Comparison of ENCODE assay signal across 1 cellular context in the genomic region with DNA sequence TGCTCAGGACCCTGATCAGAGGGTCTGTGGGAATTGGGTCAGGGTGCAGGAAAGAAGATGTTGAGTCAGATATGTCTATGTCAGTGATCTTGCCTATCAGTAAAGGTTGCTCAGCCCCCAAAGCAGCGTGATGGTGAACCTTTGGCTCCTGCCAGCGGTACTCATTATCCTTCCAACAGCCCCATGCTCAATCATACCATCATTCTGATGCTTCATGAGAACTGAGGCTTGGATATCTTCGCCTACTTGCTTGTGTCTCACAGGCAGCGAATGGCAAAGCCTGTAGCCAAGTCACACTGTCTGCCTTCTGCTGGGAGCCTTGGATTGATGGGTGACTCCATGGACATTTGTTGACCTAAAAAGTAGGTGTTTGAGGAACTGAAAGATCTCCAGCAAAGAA.
TF ChIP-seq lines count a peak whose summit lies in the region.

No MANE protein-coding gene starts in this region.

TF ChIP-seq in IMR-90, 13 proteins besides CTCF, POLR2A, EP300 and RAD21:
- TF ChIP-seq FOS (IDR thresholded peaks at IDR 0.05; ENCODE audit: low read depth, low read length): no peak
- TF ChIP-seq CEBPB (IDR thresholded peaks at IDR 0.05; ENCODE audit: low read depth, low read length): no peak
- no peak for TF ChIP-seq MAFK (IDR thresholded peaks at IDR 0.05; ENCODE audit: low read depth, low read length)
- TF ChIP-seq NFE2L2 (IDR thresholded peaks at IDR 0.05; ENCODE audit: low read depth, low read length): no peak
- no peak for TF ChIP-seq USF2 (IDR thresholded peaks at IDR 0.05; ENCODE audit: low read depth, low read length)
- TF ChIP-seq RFX5 (IDR thresholded peaks at IDR 0.05; ENCODE audit: low read depth, low read length): no peak
- no peak for TF ChIP-seq CHD1 (IDR thresholded peaks at IDR 0.05; ENCODE audit: low read depth, low read length)
- no peak for TF ChIP-seq MAZ (IDR thresholded peaks at IDR 0.05; ENCODE audit: borderline replicate concordance, low read depth, low read length)
- TF ChIP-seq SMC3 (IDR thresholded peaks at IDR 0.05; ENCODE audit: low read depth, low read length): no peak
- TF ChIP-seq BHLHE40 (IDR thresholded peaks at IDR 0.05; ENCODE audit: low read depth, low read length): no peak
- TF ChIP-seq, protein P1, sequence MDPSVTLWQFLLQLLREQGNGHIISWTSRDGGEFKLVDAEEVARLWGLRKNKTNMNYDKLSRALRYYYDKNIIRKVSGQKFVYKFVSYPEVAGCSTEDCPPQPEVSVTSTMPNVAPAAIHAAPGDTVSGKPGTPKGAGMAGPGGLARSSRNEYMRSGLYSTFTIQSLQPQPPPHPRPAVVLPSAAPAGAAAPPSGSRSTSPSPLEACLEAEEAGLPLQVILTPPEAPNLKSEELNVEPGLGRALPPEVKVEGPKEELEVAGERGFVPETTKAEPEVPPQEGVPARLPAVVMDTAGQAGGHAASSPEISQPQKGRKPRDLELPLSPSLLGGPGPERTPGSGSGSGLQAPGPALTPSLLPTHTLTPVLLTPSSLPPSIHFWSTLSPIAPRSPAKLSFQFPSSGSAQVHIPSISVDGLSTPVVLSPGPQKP (IDR thresholded peaks at IDR 0.05; ENCODE audit: borderline replicate concordance, low read depth, low read length): no peak
- TF ChIP-seq RCOR1 (IDR thresholded peaks at IDR 0.05; ENCODE audit: insufficient replicate concordance, low read length): no peak
- no peak for TF ChIP-seq MXI1 (IDR thresholded peaks at IDR 0.05; ENCODE audit: borderline replicate concordance, low read depth, low read length)
TF ChIP-seq in IMR-90: peak in this region for 0.
